ENCODE assay signal across 1 cellular context in genomic region chr5:121695307-121695706, GRCh38.
TF ChIP-seq lines count a peak whose summit lies in the region.

No MANE protein-coding gene starts in this region.

TF ChIP-seq in K562, 482 proteins besides CTCF, POLR2A, EP300 and RAD21 (continued from another document):
- TF ChIP-seq ZFP30 (CRISPR knock-in tag; IDR thresholded peaks at IDR 0.05; ENCODE audit: borderline replicate concordance) (no peak), JUN (IDR thresholded peaks at IDR 0.05; ENCODE audit: borderline replicate concordance, low read depth, low read length) (no peak), JUN (CRISPR knock-in tag; IDR thresholded peaks at IDR 0.05; ENCODE audit: borderline replicate concordance) (no peak), POLR3A (IDR thresholded peaks at IDR 0.05; ENCODE audit: borderline replicate concordance, extremely low read depth, insufficient read depth, insufficient read length) (no peak), YBX1 (IDR thresholded peaks at IDR 0.05) (no peak)
